Comparison of ENCODE assay signal across 14 cellular contexts in the genomic region with DNA sequence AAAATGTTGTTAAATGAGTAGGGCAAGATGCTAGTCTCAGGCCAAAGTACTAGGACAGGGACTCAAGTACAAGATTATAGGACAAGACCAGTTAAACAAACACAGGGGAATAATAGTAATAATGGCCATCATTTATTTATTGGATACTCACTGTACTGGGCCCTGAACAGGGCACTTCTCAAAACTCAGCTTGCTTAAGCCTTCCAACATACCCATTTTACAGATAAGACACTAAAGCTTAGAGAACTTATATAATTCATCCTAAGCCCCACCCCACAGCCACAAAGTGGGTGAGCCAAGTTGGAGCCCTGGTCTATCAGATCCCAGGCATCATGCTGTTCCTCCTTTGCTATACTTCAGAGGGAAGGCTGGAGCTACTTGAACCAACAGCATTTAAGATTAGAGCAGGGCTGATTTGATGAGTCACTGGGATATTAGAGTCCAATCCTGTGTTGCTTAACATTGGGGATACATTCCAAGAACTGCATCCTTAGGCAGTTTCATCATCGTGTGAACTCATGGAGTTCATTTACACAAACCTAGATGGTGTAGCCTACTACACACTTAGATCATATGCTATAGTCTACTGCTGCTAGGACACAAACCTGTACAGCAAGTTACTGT.
DNase-seq lines count a peak whose midpoint lies in the region; ATAC-seq and TF ChIP-seq lines count a peak whose summit lies in the region.
"Had no signal": no experiment of that assay in that cellular context is flagged by ENCODE, and none has a peak within 500 bp of the region (broad histone marks: within the 10 kb centered on the region; RNA-seq: fewer than 3 reads in every experiment).

No MANE protein-coding gene starts in this region.

- no peaks in the 10 kb centered on the region for H3K27me3 ChIP-seq in AG04450 (ENCODE audit: control insufficient read depth, insufficient read depth, low read length)
- H3K27me3 ChIP-seq in lung (ENCODE audit: control insufficient read depth, insufficient read depth): no peaks in the 10 kb centered on the region

- POLR2A ChIA-PET in AG04450 (lab: Yijun Ruan, JAX): interaction anchor here (0.6 to 1.2 kb wide), 2 partner anchors 89 to 129 kb away, joined by 3 read pairs; no protein-coding TSS in a partner anchor

- CTCF ChIA-PET in AG04450 (lab: Charles Lee): interaction anchor here (0.7 kb wide), 1 partner anchor 20 kb away, joined by 3 read pairs; no protein-coding TSS in a partner anchor

- peaks cover 10% of the 10 kb centered on the region for H3K27me3 Mint-ChIP-seq in activated T-cell treated with anti-CD3 and anti-CD28 coated beads, Interleukin-2, amount 50 U/mL, for 4 hours (ENCODE audit: low read depth)
- H3K27me3 Mint-ChIP-seq: stimulated activated naive CD8-positive, alpha-beta T cell treated with anti-CD3 and anti-CD28 coated beads, Interleukin-15, Interleukin-2, amounts not matched to agents 100 ng/mL and 50 ng/mL, for 24 hours had no signal

- peak; percentile 94 for DNase-seq in AG04450 (ENCODE audit: low read depth, low spot score)
- DNase-seq in HT1080 (ENCODE audit: low read depth): peak; percentile 87
- peak; percentile 97 for DNase-seq in cardiac fibroblast (ENCODE audit: low read depth in 2 of 2)
- no peak for DNase-seq in lung (ENCODE audit: low spot score)
- no peak for DNase-seq in activated gamma-delta T cell (lab: John Stamatoyannopoulos, UW)
- no peak for DNase-seq in activated T-cell treated with anti-CD3 and anti-CD28 coated beads, Interleukin-2, amount 50 U/mL, for 4 hours
- DNase-seq in stimulated activated naive CD4-positive, alpha-beta T cell treated with Interleukin-2 at 50 U/mL for 16 hours (lab: John Stamatoyannopoulos, UW): no peak
- DNase-seq: activated effector memory CD4-positive, alpha-beta T cell treated with anti-CD3 and anti-CD28 coated beads, Interleukin-2, amount 50 U/mL, for 16 hours; stimulated activated CD4-positive, alpha-beta T cell treated with anti-CD3 and anti-CD28 coated beads, Interleukin-15, amount 100 ng/mL, for 24 hours had no signal

- TF ChIP-seq CTCF in AG04450 (IDR thresholded peaks at IDR 0.05; ENCODE audit: low read depth, low read length) (no peak), cardiac fibroblast (IDR thresholded peaks at IDR 0.05; ENCODE audit: low read depth, low read length) (no peak), lung (IDR thresholded peaks at IDR 0.05; ENCODE audit: control extremely low read depth, extremely low read depth) (no peak)

- 45 to 79% methylated on average over 1 of the region's 1 CpG for WGBS in lung, 2 donors

- H3K4me3 Mint-ChIP-seq in activated T-cell treated with anti-CD3 and anti-CD28 coated beads, Interleukin-2, amount 50 U/mL, for 4 hours: no peak overlapping the region
- H3K4me3 Mint-ChIP-seq: CD14-positive monocyte; mesothelial cell of epicardium; stimulated activated naive CD8-positive, alpha-beta T cell treated with anti-CD3 and anti-CD28 coated beads, Interleukin-15, Interleukin-2, amounts not matched to agents 100 ng/mL and 50 ng/mL, for 24 hours had no signal

- H3K9me3 Mint-ChIP-seq in activated T-cell treated with anti-CD3 and anti-CD28 coated beads, Interleukin-2, amount 50 U/mL, for 4 hours: no peaks in the 10 kb centered on the region
- H3K9me3 Mint-ChIP-seq: mesothelial cell of epicardium; stimulated activated naive CD8-positive, alpha-beta T cell treated with anti-CD3 and anti-CD28 coated beads, Interleukin-15, Interleukin-2, amounts not matched to agents 100 ng/mL and 50 ng/mL, for 24 hours had no signal

- H3K4me3 ChIP-seq in AG04450 (ENCODE audit: low read depth, low read length) (no peak overlapping the region), cardiac fibroblast (replicated peaks in 1 of 2; ENCODE audit: low read depth in 2 of 2, low read length in 2 of 2) (no peak overlapping the region), lung (no peak overlapping the region)

- no peaks in the 10 kb centered on the region for H3K4me1 ChIP-seq in lung (ENCODE audit: control insufficient read depth in 2 of 2, insufficient read depth in 2 of 2, low read length in 2 of 2)

- ATAC-seq in lung (ENCODE audit: insufficient read depth, low FRiP score) (peak; percentile 84), HG03196 (IDR thresholded peaks at IDR 0.05; ENCODE audit: unreplicated experiment) (no peak)
- no peak for ATAC-seq in activated T-cell treated with anti-CD3 and anti-CD28 coated beads, Interleukin-2, amount 50 U/mL, for 4 hours

- peak overlapping the region; percentile 68 for H3K27ac ChIP-seq in AG04450 (ENCODE audit: low read depth, low read length)
- no peak overlapping the region for H3K27ac ChIP-seq in lung (ENCODE audit: low read depth in 1 of 2, low read length in 1 of 2)
- H3K27ac ChIP-seq: VCaP had no signal

- no peaks in the 10 kb centered on the region for H3K36me3 ChIP-seq in lung (ENCODE audit: control insufficient read depth in 2 of 2, insufficient read depth in 2 of 2, low read length in 2 of 2)

- H3K9me3 ChIP-seq in AG04450 (ENCODE audit: control insufficient read depth, insufficient read depth, low read length) (peaks cover 7% of the 10 kb centered on the region; the same call in 1 of the 2 replicates), lung (ENCODE audit: control insufficient read depth in 2 of 2, insufficient read depth in 1 of 2, low read length in 1 of 2) (no peaks in the 10 kb centered on the region)

- no peaks in the 10 kb centered on the region for H3K4me1 Mint-ChIP-seq in activated T-cell treated with anti-CD3 and anti-CD28 coated beads, Interleukin-2, amount 50 U/mL, for 4 hours (ENCODE audit: low read depth)
- H3K4me1 Mint-ChIP-seq: CD14-positive monocyte had no signal

- no peaks in the 10 kb centered on the region for H3K36me3 Mint-ChIP-seq in activated T-cell treated with anti-CD3 and anti-CD28 coated beads, Interleukin-2, amount 50 U/mL, for 4 hours (ENCODE audit: insufficient read depth)
- H3K36me3 Mint-ChIP-seq: CD14-positive monocyte, mesothelial cell of epicardium had no signal

Comparison
In these comparisons a context has a peak if more than half of its experiments do, and no peak if none do; other contexts are left out.
1. DNase-seq: peak in AG04450 (single experiment), HT1080 (single experiment) and cardiac fibroblast (2 of 2); none in lung (single experiment), activated gamma-delta T cell (single experiment), activated T-cell treated with anti-CD3 and anti-CD28 coated beads, Interleukin-2, amount 50 U/mL, for 4 hours (single experiment) and stimulated activated naive CD4-positive, alpha-beta T cell treated with Interleukin-2 at 50 U/mL for 16 hours (single experiment).